In genomic region chr3:159026510-159026909, GRCh38 we compare ENCODE assay signal across 24 cellular contexts. TPM values are rescaled to one million over a fixed set of nuclear protein-coding genes. Genes with fewer than 3 reads are reported as not detected.
A peak's percentile ranks its signal among the peaks of the same experiment; 100 is the strongest.
DNase-seq lines count a peak whose midpoint lies in the region; FAIRE-seq and TF ChIP-seq lines count a peak whose summit lies in the region.
"Had no signal": no experiment of that assay in that cellular context is flagged by ENCODE, and none has a peak within 500 bp of the region (broad histone marks: within the 10 kb centered on the region; RNA-seq: fewer than 3 reads in every experiment).

No MANE protein-coding gene starts in this region.

- no peak for TF ChIP-seq POLR2A in thyroid gland (IDR thresholded peaks at IDR 0.05)

- intact Hi-C loops in head of caudate nucleus (cut with DNase I), result no loop called here
- intact Hi-C loops in thyroid gland (cut with DNase I), result no loop called here

- no peak overlapping the region for H2BK15ac ChIP-seq in mesenchymal stem cell (ENCODE audit: low read depth, poor library complexity, severe bottlenecking)

- peak overlapping the region; percentile 20 for H4K91ac ChIP-seq in mesenchymal stem cell (ENCODE audit: low read length)

- 94% methylated on average over 1 of the region's 1 CpG for WGBS in mesenchymal stem cell
- WGBS in thyroid gland, 2 donors, result 88 to 100% methylated on average over 1 of the region's 1 CpG

- no peak overlapping the region for H3K9ac ChIP-seq in mesenchymal stem cell (ENCODE audit: low read length)

- H3K4ac ChIP-seq in mesenchymal stem cell (ENCODE audit: low read depth in 1 of 2, low read length in 2 of 2), result no peak overlapping the region

- DNase-seq in bronchial epithelial cell (ENCODE audit: low read depth) (peak; percentile 25), epithelial cell of prostate (ENCODE audit: low read depth, low spot score) (peak; percentile 16), mesenchymal stem cell (no peak), head of caudate nucleus (no peak), HuH-7 (ENCODE audit: low spot score) (no peak), thyroid gland (no peak)
- DNase-seq: C1 segment of cervical spinal cord; Calu3; CD4-positive, alpha-beta memory T cell; COR-L47; DMS53; DMS79 treated with DMSO at 0.1 percent for 48 hours; GF-D8; GOT3; HFFc6 had no signal

- no peak overlapping the region for H2AK5ac ChIP-seq in mesenchymal stem cell (ENCODE audit: low read length, severe bottlenecking)

- no peak overlapping the region for H3K18ac ChIP-seq in mesenchymal stem cell (ENCODE audit: low read depth in 1 of 2, low read length in 2 of 2)

- H3K4me2 ChIP-seq in mesenchymal stem cell (ENCODE audit: low read length, poor library complexity, severe bottlenecking), result no peak overlapping the region

- H3K14ac ChIP-seq in mesenchymal stem cell (ENCODE audit: low read length in 2 of 2), result no peak overlapping the region

- no peaks in the 10 kb centered on the region for H3K27me3 ChIP-seq in bronchial epithelial cell (ENCODE audit: control insufficient read depth, insufficient read depth, low read length)
- no peaks in the 10 kb centered on the region for H3K27me3 ChIP-seq in mesenchymal stem cell (ENCODE audit: control insufficient read depth in 1 of 2, insufficient read depth in 1 of 2, low read length in 2 of 2)
- H3K27me3 ChIP-seq in thyroid gland, result no peaks in the 10 kb centered on the region

- H2BK12ac ChIP-seq in mesenchymal stem cell (ENCODE audit: low read length in 2 of 2), result no peak overlapping the region

- no peak for TF ChIP-seq CTCF in bronchial epithelial cell (IDR thresholded peaks at IDR 0.05; ENCODE audit: insufficient read depth, low read length, severe bottlenecking)
- no peak for TF ChIP-seq CTCF in thyroid gland (IDR thresholded peaks at IDR 0.05)

- no peak overlapping the region for H4K8ac ChIP-seq in mesenchymal stem cell (ENCODE audit: low read length)

- H2BK5ac ChIP-seq in mesenchymal stem cell (ENCODE audit: low read depth, low read length, poor library complexity, severe bottlenecking), result no peak overlapping the region

- H2BK120ac ChIP-seq in mesenchymal stem cell (ENCODE audit: low read depth, low read length), result no peak overlapping the region

- H3K9me3 ChIP-seq in mesenchymal stem cell (ENCODE audit: control insufficient read depth, low read length), result peaks cover 30% of the 10 kb centered on the region
- H3K9me3 ChIP-seq in thyroid gland, result no peaks in the 10 kb centered on the region
- H3K9me3 ChIP-seq: HAP-1 had no signal

- H3K23ac ChIP-seq in mesenchymal stem cell (ENCODE audit: low read length in 2 of 2), result no peak overlapping the region

- no peak overlapping the region for H3K4me3 ChIP-seq in bronchial epithelial cell (ENCODE audit: low read depth, low read length)
- H3K4me3 ChIP-seq in mesenchymal stem cell (ENCODE audit: insufficient read depth in 1 of 2, low read depth in 1 of 2, low read length in 2 of 2), result no peak overlapping the region
- H3K4me3 ChIP-seq in thyroid gland (replicated peaks in 1 of 3), result no peak overlapping the region
- H3K4me3 ChIP-seq: HAP-1 had no signal

- FAIRE-seq in bronchial epithelial cell (lab: Jason Lieb, UNC), result no peak
- FAIRE-seq: GM12891, GM18507, H54 had no signal

- H3K4me1 ChIP-seq in mesenchymal stem cell (ENCODE audit: control insufficient read depth, insufficient read depth, low read depth, low read length) (no peaks in the 10 kb centered on the region), thyroid gland (no peaks in the 10 kb centered on the region)
- H3K4me1 ChIP-seq: HAP-1 had no signal

- no peaks in the 10 kb centered on the region for H3K36me3 ChIP-seq in bronchial epithelial cell (ENCODE audit: control insufficient read depth, insufficient read depth, low read length)
- H3K36me3 ChIP-seq in mesenchymal stem cell (ENCODE audit: control insufficient read depth in 1 of 2, insufficient read depth in 2 of 2, low read depth in 1 of 2, low read length in 2 of 2), result no peaks in the 10 kb centered on the region
- no peaks in the 10 kb centered on the region for H3K36me3 ChIP-seq in thyroid gland
- H3K36me3 ChIP-seq: HAP-1 had no signal

- H2AFZ ChIP-seq in mesenchymal stem cell (ENCODE audit: low read depth, low read length), result no peak overlapping the region

- no peaks in the 10 kb centered on the region for H3K79me1 ChIP-seq in mesenchymal stem cell (replicated peaks; ENCODE audit: low read length, poor library complexity, severe bottlenecking)

- H3K27ac ChIP-seq in epithelial cell of prostate (no peak overlapping the region), mesenchymal stem cell (ENCODE audit: low read length, poor library complexity, severe bottlenecking) (no peak overlapping the region), thyroid gland (no peak overlapping the region)

RNA-seq across cellular contexts. Expression of gene IQCJ, which starts 42.6 kb away (rescaled TPM):
- total RNA-seq in bronchial epithelial cell, result 0.26 TPM in 1 of 2 replicates, not detected in the other
- 0.26 TPM for polyA plus RNA-seq in mesenchymal stem cell (2013, experiment 1 of 2)
- polyA plus RNA-seq in mesenchymal stem cell (2013, experiment 2 of 2), result 0.16 TPM
- not detected for total RNA-seq in thyroid gland
- total RNA-seq: A172; A673; Calu3; CD4-positive, alpha-beta memory T cell; Daoy; G401; HFFc6 had no signal
- polyA plus RNA-seq: BJ; CD4-positive, alpha-beta memory T cell had no signal

Comparison
In these comparisons a context has a peak if more than half of its experiments do, and no peak if none do; other contexts are left out.
1. DNase-seq: peak in bronchial epithelial cell (single experiment) and epithelial cell of prostate (single experiment); none in mesenchymal stem cell (single experiment), head of caudate nucleus (0 of 42), HuH-7 (single experiment) and thyroid gland (0 of 2).